12 cellular contexts compared by ENCODE assay signal in genomic region chr10:8369666-8370065, GRCh38.
DNase-seq lines count a peak whose midpoint lies in the region; ATAC-seq and TF ChIP-seq lines count a peak whose summit lies in the region.
"Had no signal": no experiment of that assay in that cellular context is flagged by ENCODE, and none has a peak within 500 bp of the region (broad histone marks: within the 10 kb centered on the region; RNA-seq: fewer than 3 reads in every experiment).

No MANE protein-coding gene starts in this region.

- CTCF ChIA-PET in IMR-90 (lab: Yijun Ruan, JAX), result no interaction called here

- no peak overlapping the region for H3K56ac ChIP-seq in IMR-90 (ENCODE audit: extremely low read depth, insufficient read depth, low read length)
- H3K56ac ChIP-seq in mesendoderm (ENCODE audit: low read length), result no peak overlapping the region

- no peak overlapping the region for H4K5ac ChIP-seq in IMR-90 (ENCODE audit: low read depth, low read length)
- H4K5ac ChIP-seq in mesendoderm (ENCODE audit: low read length), result no peak overlapping the region

- H3K79me1 ChIP-seq in IMR-90 (ENCODE audit: low read depth in 1 of 2, low read length in 2 of 2) (no peaks in the 10 kb centered on the region), mesendoderm (ENCODE audit: low read length) (no peaks in the 10 kb centered on the region)

- H3K36me3 ChIP-seq in IMR-90 (ENCODE audit: control insufficient read depth, insufficient read depth, low read length) (no peaks in the 10 kb centered on the region), ovary (no peaks in the 10 kb centered on the region), mesendoderm (ENCODE audit: control insufficient read depth, insufficient read depth, low read length) (no peaks in the 10 kb centered on the region)
- H3K36me3 ChIP-seq: left lung had no signal

- no peak for TF ChIP-seq EP300 in ovary (IDR thresholded peaks at IDR 0.05)

- no peak for TF ChIP-seq POLR2A in GM18505 (IDR thresholded peaks at IDR 0.05; ENCODE audit: borderline replicate concordance, extremely low read depth, insufficient read depth, insufficient read length)
- no peak for TF ChIP-seq POLR2A in IMR-90 (IDR thresholded peaks at IDR 0.05; ENCODE audit: low read depth, low read length)
- no peak for TF ChIP-seq POLR2A in ovary (IDR thresholded peaks at IDR 0.05)

- H3K18ac ChIP-seq in IMR-90 (ENCODE audit: low read depth, low read length), result no peak overlapping the region
- no peak overlapping the region for H3K18ac ChIP-seq in mesendoderm (ENCODE audit: low read length)

- H2AK9ac ChIP-seq in IMR-90 (replicated peaks; ENCODE audit: low read depth, low read length, poor library complexity), result no peak overlapping the region

- POLR2A ChIA-PET in IMR-90 (lab: Charles Lee; ENCODE audit: unreplicated experiment), result no interaction called here

- no peak overlapping the region for H3K4me2 ChIP-seq in IMR-90 (ENCODE audit: low read depth, low read length)
- no peak overlapping the region for H3K4me2 ChIP-seq in mesendoderm (ENCODE audit: low read length)

- no peak overlapping the region for H4K91ac ChIP-seq in IMR-90 (ENCODE audit: insufficient read depth, low read depth, low read length)

- no peaks in the 10 kb centered on the region for H4K20me1 ChIP-seq in IMR-90 (ENCODE audit: insufficient read depth, low read length)

- no TSS peak for BruUV-seq in IMR-90 (replicated peaks; lab: Mats Ljungman, UMichigan)

- H2AK5ac ChIP-seq in IMR-90 (ENCODE audit: low read depth, low read length) (no peak overlapping the region), mesendoderm (ENCODE audit: low read length) (no peak overlapping the region)

- peaks cover 7% of the 10 kb centered on the region; the same call in 1 of the 2 replicates for H3K9me3 ChIP-seq in IMR-90 (ENCODE audit: control insufficient read depth, insufficient read depth, low read length)
- H3K9me3 ChIP-seq in ovary, result no peaks in the 10 kb centered on the region
- H3K9me3 ChIP-seq: left lung had no signal

- dilution Hi-C loops in IMR-90 (cut with HindIII; ENCODE audit: low sequenced_read_pairs, unreplicated experiment), result no loop called here

- no peak overlapping the region for H2BK120ac ChIP-seq in IMR-90 (ENCODE audit: low read depth, low read length)
- H2BK120ac ChIP-seq in mesendoderm (ENCODE audit: low read depth, low read length), result no peak overlapping the region

- WGBS in IMR-90 (ENCODE audit: extremely low coverage in 2 of 2, insufficient read length in 1 of 2), 2 experiments, result 80% methylated on average over 1 of the region's 7 CpGs; no CpG with 5 or more reads in 1 of the 2 experiments
- WGBS in ovary, 3 donors, result 72 to 80% (median 76%) methylated on average over 7 of the region's 7 CpGs
- WGBS in mesendoderm (ENCODE audit: extremely low coverage, insufficient coverage, low lambda C conversion rate), result no CpG with 5 or more reads among the region's 7 CpGs

- H2BK5ac ChIP-seq in IMR-90 (ENCODE audit: low read depth, low read length, poor library complexity, severe bottlenecking), result no peak overlapping the region
- H2BK5ac ChIP-seq in mesendoderm (ENCODE audit: low read length), result no peak overlapping the region

- no peaks in the 10 kb centered on the region for H3K79me2 ChIP-seq in mesendoderm (ENCODE audit: control insufficient read depth, insufficient read depth, low read length)

- H3K4ac ChIP-seq in IMR-90 (ENCODE audit: low read depth, low read length) (no peak overlapping the region), mesendoderm (ENCODE audit: low read depth, low read length) (no peak overlapping the region)

- H3K4me3 ChIP-seq in IMR-90 (ENCODE audit: insufficient read depth, low read depth, low read length) (no peak overlapping the region), ovary (no peak overlapping the region), mesendoderm (ENCODE audit: low read length) (no peak overlapping the region)
- H3K4me3 ChIP-seq: left lung had no signal

- peak; percentile 76 for ATAC-seq in GM18505 (IDR thresholded peaks at IDR 0.05; ENCODE audit: unreplicated experiment)
- peak; percentile 73 for ATAC-seq in GM21529 (IDR thresholded peaks at IDR 0.05; ENCODE audit: unreplicated experiment)
- no peak for ATAC-seq in IMR-90 (ENCODE audit: low read depth)
- ATAC-seq: left lung had no signal

- no peak overlapping the region for H4K8ac ChIP-seq in IMR-90 (ENCODE audit: low read depth in 2 of 2, low read length in 2 of 2)
- H4K8ac ChIP-seq in mesendoderm (ENCODE audit: low read depth, low read length), result no peak overlapping the region

- H3K27me3 ChIP-seq in IMR-90 (ENCODE audit: control insufficient read depth, insufficient read depth, low read length), result no peaks in the 10 kb centered on the region
- H3K27me3 ChIP-seq in ovary, result no peaks in the 10 kb centered on the region
- H3K27me3 ChIP-seq in mesendoderm (ENCODE audit: insufficient read depth, low read length, poor library complexity), result no peaks in the 10 kb centered on the region
- H3K27me3 ChIP-seq: left lung had no signal

- no peak overlapping the region for H3K27ac ChIP-seq in IMR-90 (ENCODE audit: insufficient read depth, low read length)
- no peak overlapping the region for H3K27ac ChIP-seq in ovary
- H3K27ac ChIP-seq in mesendoderm (ENCODE audit: low read depth, low read length), result no peak overlapping the region
- H3K27ac ChIP-seq: left lung had no signal

- H3K9me1 ChIP-seq in IMR-90 (ENCODE audit: insufficient read depth, low read length), result no peaks in the 10 kb centered on the region

- no peak overlapping the region for H2AFZ ChIP-seq in IMR-90 (replicated peaks; ENCODE audit: low read length, poor library complexity)

- in situ Hi-C loops in IMR-90 (cut with MboI; ENCODE audit: low sequenced_read_pairs), result no loop called here

- no peaks in the 10 kb centered on the region for H3K4me1 ChIP-seq in IMR-90 (ENCODE audit: control insufficient read depth, insufficient read depth, low read length)
- H3K4me1 ChIP-seq in ovary (ENCODE audit: insufficient read depth), result no peaks in the 10 kb centered on the region
- H3K4me1 ChIP-seq in mesendoderm (ENCODE audit: control insufficient read depth, low read depth, low read length), result no peaks in the 10 kb centered on the region
- H3K4me1 ChIP-seq: left lung had no signal

- H3K23ac ChIP-seq in IMR-90 (ENCODE audit: low read depth, low read length), result no peak overlapping the region
- H3K23ac ChIP-seq in mesendoderm (ENCODE audit: low read length), result no peak overlapping the region

- no peak overlapping the region for H3K14ac ChIP-seq in IMR-90 (replicated peaks; ENCODE audit: low read depth, low read length)

- intact Hi-C loops in IMR-90 (cut with micrococcal nuclease), result no loop called here
- intact Hi-C loops in ovary (cut with DNase I), result no loop called here

- H2BK15ac ChIP-seq in IMR-90 (ENCODE audit: low read depth, low read length), result no peak overlapping the region
- no peak overlapping the region for H2BK15ac ChIP-seq in mesendoderm (replicated peaks; ENCODE audit: low read depth)

- TF ChIP-seq CTCF in IMR-90 (conservative IDR thresholded peaks at IDR 0.05; ENCODE audit: low read depth, low read length), result no peak
- TF ChIP-seq CTCF in ovary (IDR thresholded peaks at IDR 0.05), result no peak

- no peak overlapping the region for H2BK20ac ChIP-seq in IMR-90 (ENCODE audit: low read depth, low read length)

- H3K9ac ChIP-seq in IMR-90 (ENCODE audit: low read depth, low read length) (no peak overlapping the region), mesendoderm (ENCODE audit: low read length) (no peak overlapping the region)

- DNase-seq in IMR-90 (peak; percentile 12), glomerular endothelial cell (ENCODE audit: extremely low read depth, low read depth, low spot score) (peak; percentile 83), ovary (no peak), superior temporal gyrus (ENCODE audit: extremely low spot score) (no peak), germinal center (ENCODE audit: low spot score) (no peak), mesendoderm (no peak)
- DNase-seq: activated gamma-delta T cell treated with Interleukin-2 at 50 U/mL for 16 hours, KG1, left lung, NCI-H82 had no signal

- TF ChIP-seq RAD21 in IMR-90 (IDR thresholded peaks at IDR 0.05; ENCODE audit: low read length), result no peak

TF ChIP-seq in IMR-90, 13 proteins besides CTCF, POLR2A, EP300 and RAD21:
- TF ChIP-seq, protein P1, sequence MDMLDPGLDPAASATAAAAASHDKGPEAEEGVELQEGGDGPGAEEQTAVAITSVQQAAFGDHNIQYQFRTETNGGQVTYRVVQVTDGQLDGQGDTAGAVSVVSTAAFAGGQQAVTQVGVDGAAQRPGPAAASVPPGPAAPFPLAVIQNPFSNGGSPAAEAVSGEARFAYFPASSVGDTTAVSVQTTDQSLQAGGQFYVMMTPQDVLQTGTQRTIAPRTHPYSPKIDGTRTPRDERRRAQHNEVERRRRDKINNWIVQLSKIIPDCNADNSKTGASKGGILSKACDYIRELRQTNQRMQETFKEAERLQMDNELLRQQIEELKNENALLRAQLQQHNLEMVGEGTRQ (IDR thresholded peaks at IDR 0.05; ENCODE audit: low read depth, low read length), result no peak
- TF ChIP-seq CEBPB (IDR thresholded peaks at IDR 0.05; ENCODE audit: low read depth, low read length), result no peak
- no peak for TF ChIP-seq CHD1 (IDR thresholded peaks at IDR 0.05; ENCODE audit: low read depth, low read length)
- TF ChIP-seq BHLHE40 (IDR thresholded peaks at IDR 0.05; ENCODE audit: low read depth, low read length), result no peak
- TF ChIP-seq ELK1 (IDR thresholded peaks at IDR 0.05; ENCODE audit: borderline replicate concordance, low read depth, low read length), result no peak
- TF ChIP-seq MXI1 (IDR thresholded peaks at IDR 0.05; ENCODE audit: borderline replicate concordance, low read depth, low read length), result no peak
- TF ChIP-seq NFE2L2 (IDR thresholded peaks at IDR 0.05; ENCODE audit: low read depth, low read length), result no peak
- no peak for TF ChIP-seq RCOR1 (IDR thresholded peaks at IDR 0.05; ENCODE audit: insufficient replicate concordance, low read length)
- no peak for TF ChIP-seq RFX5 (IDR thresholded peaks at IDR 0.05; ENCODE audit: low read depth, low read length)
- TF ChIP-seq SMC3 (IDR thresholded peaks at IDR 0.05; ENCODE audit: low read depth, low read length), result no peak
- TF ChIP-seq FOS (IDR thresholded peaks at IDR 0.05; ENCODE audit: low read depth, low read length), result no peak
- TF ChIP-seq MAFK (IDR thresholded peaks at IDR 0.05; ENCODE audit: low read depth, low read length), result no peak
- TF ChIP-seq MAZ (IDR thresholded peaks at IDR 0.05; ENCODE audit: borderline replicate concordance, low read depth, low read length), result no peak

Comparison
In these comparisons a context has a peak if more than half of its experiments do, and no peak if none do; other contexts are left out.
1. DNase-seq: peak in IMR-90 (single experiment) and glomerular endothelial cell (single experiment); none in ovary (0 of 5), superior temporal gyrus (single experiment), germinal center (single experiment) and mesendoderm (single experiment).